19 cellular contexts compared by ENCODE assay signal in genomic region chr4:6150046-6150735, GRCh38. TPM values are rescaled to one million over a fixed set of nuclear protein-coding genes. Genes with fewer than 3 reads are reported as not detected.
DNase-seq lines count a peak whose midpoint lies in the region; ATAC-seq and TF ChIP-seq lines count a peak whose summit lies in the region.
"Had no signal": no experiment of that assay in that cellular context is flagged by ENCODE, and none has a peak within 500 bp of the region (broad histone marks: within the 10 kb centered on the region; RNA-seq: fewer than 3 reads in every experiment).

No MANE protein-coding gene starts in this region.

- no peak overlapping the region for H3K4me3 Mint-ChIP-seq in T-helper 1 cell treated with Interleukin-12 subunit alpha and Interleukin-12 subunit beta and Interleukin-4 antibody, amounts not matched to agents 30 μg/mL and 1 μg/mL, for 36 hours
- H3K4me3 Mint-ChIP-seq in central memory CD8-positive, alpha-beta T cell: no peak overlapping the region
- H3K4me3 Mint-ChIP-seq: CD8-positive, alpha-beta T cell; HFFc6 had no signal

- TF ChIP-seq CTCF in MM.1S (IDR thresholded peaks at IDR 0.05; ENCODE audit: low read length): peak; percentile 6; the same call in 1 of the 2 replicates
- no peak for TF ChIP-seq CTCF in ascending aorta (IDR thresholded peaks at IDR 0.05)

- peak overlapping the region; percentile 94 for H3K4me2 ChIP-seq in MM.1S (ENCODE audit: low read depth, low read length)
- H3K4me2 ChIP-seq: A549 had no signal

- H3K27ac ChIP-seq in MM.1S (ENCODE audit: low read length) (peak overlapping the region; percentile 96), ascending aorta (no peak overlapping the region)
- H3K27ac ChIP-seq: 22Rv1, A549 had no signal

- H3K9me2 ChIP-seq in MM.1S (replicated peaks; ENCODE audit: insufficient read depth, low read length): no peaks in the 10 kb centered on the region

- ATAC-seq in central memory CD8-positive, alpha-beta T cell (replicated peaks; ENCODE audit: extremely low read depth, poor library complexity, severe bottlenecking): no peak
- ATAC-seq: A549; CD8-positive, alpha-beta T cell; HCT116 had no signal

- peaks cover 32% of the 10 kb centered on the region for H3F3A ChIP-seq in MM.1S (ENCODE audit: insufficient read depth, low read length)

- peaks cover 5% of the 10 kb centered on the region for H3K9me3 Mint-ChIP-seq in T-helper 1 cell treated with Interleukin-12 subunit alpha and Interleukin-12 subunit beta and Interleukin-4 antibody, amounts not matched to agents 30 μg/mL and 1 μg/mL, for 36 hours
- no peaks in the 10 kb centered on the region for H3K9me3 Mint-ChIP-seq in central memory CD8-positive, alpha-beta T cell

- peaks cover 50% of the 10 kb centered on the region for H3K79me2 ChIP-seq in MM.1S (ENCODE audit: low read length)

- peak overlapping the region; percentile 66 for H3K27ac Mint-ChIP-seq in T-helper 1 cell treated with Interleukin-12 subunit alpha and Interleukin-12 subunit beta and Interleukin-4 antibody, amounts not matched to agents 30 μg/mL and 1 μg/mL, for 36 hours
- H3K27ac Mint-ChIP-seq in central memory CD8-positive, alpha-beta T cell (ENCODE audit: low read depth): peak overlapping the region; percentile 6
- H3K27ac Mint-ChIP-seq: CD8-positive, alpha-beta T cell; HFFc6 had no signal

- no peaks in the 10 kb centered on the region for H3K9me3 ChIP-seq in MM.1S (replicated peaks; ENCODE audit: insufficient read depth, low read length)
- no peaks in the 10 kb centered on the region for H3K9me3 ChIP-seq in ascending aorta
- H3K9me3 ChIP-seq: A549 had no signal

- H3K36me3 ChIP-seq in MM.1S (replicated peaks; ENCODE audit: insufficient read depth, low read length) (no peaks in the 10 kb centered on the region), ascending aorta (no peaks in the 10 kb centered on the region)

- no peaks in the 10 kb centered on the region for H3K27me3 ChIP-seq in MM.1S (replicated peaks; ENCODE audit: insufficient read depth, low read length)
- no peaks in the 10 kb centered on the region for H3K27me3 ChIP-seq in ascending aorta

- H3K4me3 ChIP-seq in MM.1S (ENCODE audit: low read length) (peak overlapping the region; percentile 69), ascending aorta (no peak overlapping the region)
- H3K4me3 ChIP-seq: A549 had no signal

- H3K4me1 Mint-ChIP-seq in T-helper 1 cell treated with Interleukin-12 subunit alpha and Interleukin-12 subunit beta and Interleukin-4 antibody, amounts not matched to agents 30 μg/mL and 1 μg/mL, for 36 hours (ENCODE audit: low read depth): peaks cover 43% of the 10 kb centered on the region
- H3K4me1 Mint-ChIP-seq in central memory CD8-positive, alpha-beta T cell: peaks cover 52% of the 10 kb centered on the region

- peak overlapping the region; percentile 41 for H2AFZ ChIP-seq in MM.1S (ENCODE audit: low read length)

- H3K9ac ChIP-seq in MM.1S (ENCODE audit: low read length): peak overlapping the region; percentile 84

- intact Hi-C loops in ascending aorta (cut with DNase I): no loop called here

- H3K4me1 ChIP-seq in MM.1S (ENCODE audit: low read length): peaks cover 33% of the 10 kb centered on the region
- no peaks in the 10 kb centered on the region for H3K4me1 ChIP-seq in ascending aorta
- H3K4me1 ChIP-seq: A549 had no signal

- peaks cover 37% of the 10 kb centered on the region for H3K36me3 Mint-ChIP-seq in T-helper 1 cell treated with Interleukin-12 subunit alpha and Interleukin-12 subunit beta and Interleukin-4 antibody, amounts not matched to agents 30 μg/mL and 1 μg/mL, for 36 hours (ENCODE audit: low read depth)
- H3K36me3 Mint-ChIP-seq in central memory CD8-positive, alpha-beta T cell (ENCODE audit: insufficient read depth): peaks cover 3% of the 10 kb centered on the region
- H3K36me3 Mint-ChIP-seq: CD8-positive, alpha-beta T cell had no signal

- DNase-seq in T-helper 1 cell (no peak), MM.1S (peak; percentile 78), putamen (ENCODE audit: low spot score) (peak; percentile 42), NCI-H69 (lab: John Stamatoyannopoulos, UW) (no peak), ascending aorta (ENCODE audit: low spot score in 2 of 2) (no peak)
- DNase-seq in central memory CD8-positive, alpha-beta T cell (ENCODE audit: low spot score in 2 of 2): no peak
- DNase-seq in effector CD4-positive, alpha-beta T cell: no peak
- DNase-seq: AML-193; Calu3; CD8-positive, alpha-beta T cell; DMS79 treated with DMSO at 0.1 percent for 48 hours; GF-D8; GOT3; H7; HFFc6 had no signal

- no peaks in the 10 kb centered on the region for H4K20me1 ChIP-seq in MM.1S (ENCODE audit: insufficient read depth, low read length)

- H3K27me3 Mint-ChIP-seq in T-helper 1 cell treated with Interleukin-12 subunit alpha and Interleukin-12 subunit beta and Interleukin-4 antibody, amounts not matched to agents 30 μg/mL and 1 μg/mL, for 36 hours (ENCODE audit: low read depth): no peaks in the 10 kb centered on the region
- no peaks in the 10 kb centered on the region for H3K27me3 Mint-ChIP-seq in central memory CD8-positive, alpha-beta T cell

RNA-seq across cellular contexts. Expression of gene JAKMIP1, which starts 50.2 kb away (rescaled TPM):
- not detected for total RNA-seq in ascending aorta
- total RNA-seq: Calu3, HFFc6 had no signal

Comparison
In these comparisons a context has a peak if more than half of its experiments do, and no peak if none do; other contexts are left out.
1. DNase-seq: peak in MM.1S (single experiment) and putamen (single experiment); none in T-helper 1 cell (0 of 5), central memory CD8-positive, alpha-beta T cell (0 of 2), NCI-H69 (single experiment), ascending aorta (0 of 2) and effector CD4-positive, alpha-beta T cell (single experiment).